Comparison of ENCODE assay signal across 1 cellular context in the genomic region with DNA sequence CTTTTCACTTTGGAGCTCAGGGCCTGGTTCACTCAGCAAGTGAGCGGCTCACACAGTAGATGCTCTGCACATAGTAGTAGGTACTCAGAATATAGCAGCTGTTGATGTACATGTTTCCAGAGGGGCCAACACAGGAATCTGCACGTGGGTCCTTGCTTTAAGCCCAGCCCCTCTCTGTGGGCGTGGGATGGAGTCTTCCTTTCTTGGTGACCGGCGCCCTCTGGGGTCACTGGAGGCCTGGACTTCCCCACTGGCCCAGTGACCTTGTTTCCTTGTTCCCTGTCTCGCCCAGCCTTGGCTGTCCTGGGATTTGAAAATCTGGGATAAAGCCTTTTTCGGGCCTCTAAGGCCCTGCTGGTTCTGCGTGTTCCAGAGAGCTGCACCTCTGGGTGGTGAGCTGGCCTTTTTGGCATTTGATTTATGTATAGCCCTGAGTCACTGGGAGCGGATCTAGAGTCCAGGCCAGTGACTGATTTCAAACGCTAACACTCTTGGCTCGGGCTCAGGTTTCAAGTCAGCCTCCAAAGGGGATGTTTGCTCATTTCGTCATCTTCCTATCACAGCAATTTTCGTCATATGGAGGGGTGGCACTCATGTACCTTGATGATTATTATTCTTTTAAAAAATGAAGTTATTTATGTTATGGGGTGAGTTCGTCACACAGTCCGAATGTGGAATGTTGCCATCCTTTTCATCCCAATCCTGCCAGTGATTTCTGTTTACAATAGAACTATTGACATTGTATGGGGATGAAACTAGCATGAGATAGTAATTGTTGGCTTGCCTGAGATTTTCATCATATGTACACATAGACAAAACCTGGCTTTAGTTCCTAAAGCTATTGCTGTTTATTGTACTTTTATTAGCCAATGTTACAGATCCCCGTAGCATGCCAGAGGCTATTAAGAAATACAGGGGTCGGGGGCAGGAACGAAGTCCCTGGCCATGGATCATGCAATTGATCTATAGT.
TF ChIP-seq lines count a peak whose summit lies in the region.

No MANE protein-coding gene starts in this region.

TF ChIP-seq in K562, 482 proteins besides CTCF, POLR2A, EP300 and RAD21 (continued from another document and continues in another):
- TF ChIP-seq, protein P1, sequence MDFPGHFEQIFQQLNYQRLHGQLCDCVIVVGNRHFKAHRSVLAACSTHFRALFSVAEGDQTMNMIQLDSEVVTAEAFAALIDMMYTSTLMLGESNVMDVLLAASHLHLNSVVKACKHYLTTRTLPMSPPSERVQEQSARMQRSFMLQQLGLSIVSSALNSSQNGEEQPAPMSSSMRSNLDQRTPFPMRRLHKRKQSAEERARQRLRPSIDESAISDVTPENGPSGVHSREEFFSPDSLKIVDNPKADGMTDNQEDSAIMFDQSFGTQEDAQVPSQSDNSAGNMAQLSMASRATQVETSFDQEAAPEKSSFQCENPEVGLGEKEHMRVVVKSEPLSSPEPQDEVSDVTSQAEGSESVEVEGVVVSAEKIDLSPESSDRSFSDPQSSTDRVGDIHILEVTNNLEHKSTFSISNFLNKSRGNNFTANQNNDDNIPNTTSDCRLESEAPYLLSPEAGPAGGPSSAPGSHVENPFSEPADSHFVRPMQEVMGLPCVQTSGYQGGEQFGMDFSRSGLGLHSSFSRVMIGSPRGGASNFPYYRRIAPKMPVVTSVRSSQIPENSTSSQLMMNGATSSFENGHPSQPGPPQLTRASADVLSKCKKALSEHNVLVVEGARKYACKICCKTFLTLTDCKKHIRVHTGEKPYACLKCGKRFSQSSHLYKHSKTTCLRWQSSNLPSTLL (IDR thresholded peaks at IDR 0.05), result no peak
- TF ChIP-seq ESRRB (CRISPR knock-in tag; IDR thresholded peaks at IDR 0.05; ENCODE audit: borderline replicate concordance) (no peak), CCNT2 (IDR thresholded peaks at IDR 0.05; ENCODE audit: borderline replicate concordance, extremely low read depth, insufficient read length, low read depth, low read length) (no peak), PURB (CRISPR knock-in tag; IDR thresholded peaks at IDR 0.05; ENCODE audit: low read depth) (no peak), ZNF212 (CRISPR knock-in tag; IDR thresholded peaks at IDR 0.05) (no peak), CBFB (CRISPR knock-in tag; IDR thresholded peaks at IDR 0.05) (0 out of 2 replicates have a peak, but pooled peaks have one; percentile 16), NFE2 (IDR thresholded peaks at IDR 0.05; ENCODE audit: low read depth) (peak; percentile 92), ZNF764 (CRISPR knock-in tag; IDR thresholded peaks at IDR 0.05; ENCODE audit: low read depth) (no peak), NELFE (IDR thresholded peaks at IDR 0.05; ENCODE audit: insufficient read depth, insufficient read length) (no peak), ZSCAN29 (IDR thresholded peaks at IDR 0.05) (no peak), IFI16 (CRISPR knock-in tag; IDR thresholded peaks at IDR 0.05) (no peak), FOXJ3 (CRISPR knock-in tag; IDR thresholded peaks at IDR 0.05) (no peak), ZNF77 (CRISPR knock-in tag; IDR thresholded peaks at IDR 0.05) (no peak), PML (IDR thresholded peaks at IDR 0.05; ENCODE audit: low read length) (no peak), ZNF696 (CRISPR knock-in tag; conservative IDR thresholded peaks at IDR 0.05) (no peak), BRD9 (IDR thresholded peaks at IDR 0.05; ENCODE audit: low read depth, partially characterized antibody) (peak; percentile 60)
- TF ChIP-seq, protein P2, sequence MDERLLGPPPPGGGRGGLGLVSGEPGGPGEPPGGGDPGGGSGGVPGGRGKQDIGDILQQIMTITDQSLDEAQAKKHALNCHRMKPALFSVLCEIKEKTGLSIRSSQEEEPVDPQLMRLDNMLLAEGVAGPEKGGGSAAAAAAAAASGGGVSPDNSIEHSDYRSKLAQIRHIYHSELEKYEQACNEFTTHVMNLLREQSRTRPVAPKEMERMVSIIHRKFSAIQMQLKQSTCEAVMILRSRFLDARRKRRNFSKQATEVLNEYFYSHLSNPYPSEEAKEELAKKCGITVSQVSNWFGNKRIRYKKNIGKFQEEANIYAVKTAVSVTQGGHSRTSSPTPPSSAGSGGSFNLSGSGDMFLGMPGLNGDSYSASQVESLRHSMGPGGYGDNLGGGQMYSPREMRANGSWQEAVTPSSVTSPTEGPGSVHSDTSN (CRISPR knock-in tag; IDR thresholded peaks at IDR 0.05; ENCODE audit: low read depth), result no peak
- TF ChIP-seq, protein P2 (tag; conservative IDR thresholded peaks at IDR 0.05; ENCODE audit: low read depth), result peak; percentile 98
- TF ChIP-seq, protein P3, sequence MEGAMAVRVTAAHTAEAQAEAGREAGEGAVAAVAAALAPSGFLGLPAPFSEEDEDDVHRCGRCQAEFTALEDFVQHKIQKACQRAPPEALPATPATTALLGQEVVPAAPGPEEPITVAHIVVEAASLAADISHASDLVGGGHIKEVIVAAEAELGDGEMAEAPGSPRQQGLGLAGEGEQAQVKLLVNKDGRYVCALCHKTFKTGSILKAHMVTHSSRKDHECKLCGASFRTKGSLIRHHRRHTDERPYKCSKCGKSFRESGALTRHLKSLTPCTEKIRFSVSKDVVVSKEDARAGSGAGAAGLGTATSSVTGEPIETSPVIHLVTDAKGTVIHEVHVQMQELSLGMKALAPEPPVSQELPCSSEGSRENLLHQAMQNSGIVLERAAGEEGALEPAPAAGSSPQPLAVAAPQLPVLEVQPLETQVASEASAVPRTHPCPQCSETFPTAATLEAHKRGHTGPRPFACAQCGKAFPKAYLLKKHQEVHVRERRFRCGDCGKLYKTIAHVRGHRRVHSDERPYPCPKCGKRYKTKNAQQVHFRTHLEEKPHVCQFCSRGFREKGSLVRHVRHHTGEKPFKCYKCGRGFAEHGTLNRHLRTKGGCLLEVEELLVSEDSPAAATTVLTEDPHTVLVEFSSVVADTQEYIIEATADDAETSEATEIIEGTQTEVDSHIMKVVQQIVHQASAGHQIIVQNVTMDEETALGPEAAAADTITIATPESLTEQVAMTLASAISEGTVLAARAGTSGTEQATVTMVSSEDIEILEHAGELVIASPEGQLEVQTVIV (CRISPR knock-in tag; IDR thresholded peaks at IDR 0.05; ENCODE audit: borderline replicate concordance), result no peak
- TF ChIP-seq, protein P4, sequence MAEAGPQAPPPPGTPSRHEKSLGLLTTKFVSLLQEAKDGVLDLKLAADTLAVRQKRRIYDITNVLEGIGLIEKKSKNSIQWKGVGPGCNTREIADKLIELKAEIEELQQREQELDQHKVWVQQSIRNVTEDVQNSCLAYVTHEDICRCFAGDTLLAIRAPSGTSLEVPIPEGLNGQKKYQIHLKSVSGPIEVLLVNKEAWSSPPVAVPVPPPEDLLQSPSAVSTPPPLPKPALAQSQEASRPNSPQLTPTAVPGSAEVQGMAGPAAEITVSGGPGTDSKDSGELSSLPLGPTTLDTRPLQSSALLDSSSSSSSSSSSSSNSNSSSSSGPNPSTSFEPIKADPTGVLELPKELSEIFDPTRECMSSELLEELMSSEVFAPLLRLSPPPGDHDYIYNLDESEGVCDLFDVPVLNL (CRISPR knock-in tag; IDR thresholded peaks at IDR 0.05; ENCODE audit: low read depth), result no peak
- TF ChIP-seq, protein P5, sequence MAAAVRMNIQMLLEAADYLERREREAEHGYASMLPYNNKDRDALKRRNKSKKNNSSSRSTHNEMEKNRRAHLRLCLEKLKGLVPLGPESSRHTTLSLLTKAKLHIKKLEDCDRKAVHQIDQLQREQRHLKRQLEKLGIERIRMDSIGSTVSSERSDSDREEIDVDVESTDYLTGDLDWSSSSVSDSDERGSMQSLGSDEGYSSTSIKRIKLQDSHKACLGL (CRISPR knock-in tag; IDR thresholded peaks at IDR 0.05; ENCODE audit: borderline replicate concordance, poor library complexity, severe bottlenecking), result no peak
- TF ChIP-seq, protein P6, sequence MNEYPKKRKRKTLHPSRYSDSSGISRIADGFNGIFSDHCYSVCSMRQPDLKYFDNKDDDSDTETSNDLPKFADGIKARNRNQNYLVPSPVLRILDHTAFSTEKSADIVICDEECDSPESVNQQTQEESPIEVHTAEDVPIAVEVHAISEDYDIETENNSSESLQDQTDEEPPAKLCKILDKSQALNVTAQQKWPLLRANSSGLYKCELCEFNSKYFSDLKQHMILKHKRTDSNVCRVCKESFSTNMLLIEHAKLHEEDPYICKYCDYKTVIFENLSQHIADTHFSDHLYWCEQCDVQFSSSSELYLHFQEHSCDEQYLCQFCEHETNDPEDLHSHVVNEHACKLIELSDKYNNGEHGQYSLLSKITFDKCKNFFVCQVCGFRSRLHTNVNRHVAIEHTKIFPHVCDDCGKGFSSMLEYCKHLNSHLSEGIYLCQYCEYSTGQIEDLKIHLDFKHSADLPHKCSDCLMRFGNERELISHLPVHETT (CRISPR knock-in tag; conservative IDR thresholded peaks at IDR 0.05 in 1 of 2, IDR thresholded peaks at IDR 0.05 in 1 of 2), result 0 out of 4 replicates have a peak, but pooled peaks of 1 of the 2 experiments have one; percentile 5
- TF ChIP-seq, protein P7, sequence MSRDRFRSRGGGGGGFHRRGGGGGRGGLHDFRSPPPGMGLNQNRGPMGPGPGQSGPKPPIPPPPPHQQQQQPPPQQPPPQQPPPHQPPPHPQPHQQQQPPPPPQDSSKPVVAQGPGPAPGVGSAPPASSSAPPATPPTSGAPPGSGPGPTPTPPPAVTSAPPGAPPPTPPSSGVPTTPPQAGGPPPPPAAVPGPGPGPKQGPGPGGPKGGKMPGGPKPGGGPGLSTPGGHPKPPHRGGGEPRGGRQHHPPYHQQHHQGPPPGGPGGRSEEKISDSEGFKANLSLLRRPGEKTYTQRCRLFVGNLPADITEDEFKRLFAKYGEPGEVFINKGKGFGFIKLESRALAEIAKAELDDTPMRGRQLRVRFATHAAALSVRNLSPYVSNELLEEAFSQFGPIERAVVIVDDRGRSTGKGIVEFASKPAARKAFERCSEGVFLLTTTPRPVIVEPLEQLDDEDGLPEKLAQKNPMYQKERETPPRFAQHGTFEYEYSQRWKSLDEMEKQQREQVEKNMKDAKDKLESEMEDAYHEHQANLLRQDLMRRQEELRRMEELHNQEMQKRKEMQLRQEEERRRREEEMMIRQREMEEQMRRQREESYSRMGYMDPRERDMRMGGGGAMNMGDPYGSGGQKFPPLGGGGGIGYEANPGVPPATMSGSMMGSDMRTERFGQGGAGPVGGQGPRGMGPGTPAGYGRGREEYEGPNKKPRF (IDR thresholded peaks at IDR 0.05; ENCODE audit: low read depth, low read length), result no peak
- TF ChIP-seq, protein P8, sequence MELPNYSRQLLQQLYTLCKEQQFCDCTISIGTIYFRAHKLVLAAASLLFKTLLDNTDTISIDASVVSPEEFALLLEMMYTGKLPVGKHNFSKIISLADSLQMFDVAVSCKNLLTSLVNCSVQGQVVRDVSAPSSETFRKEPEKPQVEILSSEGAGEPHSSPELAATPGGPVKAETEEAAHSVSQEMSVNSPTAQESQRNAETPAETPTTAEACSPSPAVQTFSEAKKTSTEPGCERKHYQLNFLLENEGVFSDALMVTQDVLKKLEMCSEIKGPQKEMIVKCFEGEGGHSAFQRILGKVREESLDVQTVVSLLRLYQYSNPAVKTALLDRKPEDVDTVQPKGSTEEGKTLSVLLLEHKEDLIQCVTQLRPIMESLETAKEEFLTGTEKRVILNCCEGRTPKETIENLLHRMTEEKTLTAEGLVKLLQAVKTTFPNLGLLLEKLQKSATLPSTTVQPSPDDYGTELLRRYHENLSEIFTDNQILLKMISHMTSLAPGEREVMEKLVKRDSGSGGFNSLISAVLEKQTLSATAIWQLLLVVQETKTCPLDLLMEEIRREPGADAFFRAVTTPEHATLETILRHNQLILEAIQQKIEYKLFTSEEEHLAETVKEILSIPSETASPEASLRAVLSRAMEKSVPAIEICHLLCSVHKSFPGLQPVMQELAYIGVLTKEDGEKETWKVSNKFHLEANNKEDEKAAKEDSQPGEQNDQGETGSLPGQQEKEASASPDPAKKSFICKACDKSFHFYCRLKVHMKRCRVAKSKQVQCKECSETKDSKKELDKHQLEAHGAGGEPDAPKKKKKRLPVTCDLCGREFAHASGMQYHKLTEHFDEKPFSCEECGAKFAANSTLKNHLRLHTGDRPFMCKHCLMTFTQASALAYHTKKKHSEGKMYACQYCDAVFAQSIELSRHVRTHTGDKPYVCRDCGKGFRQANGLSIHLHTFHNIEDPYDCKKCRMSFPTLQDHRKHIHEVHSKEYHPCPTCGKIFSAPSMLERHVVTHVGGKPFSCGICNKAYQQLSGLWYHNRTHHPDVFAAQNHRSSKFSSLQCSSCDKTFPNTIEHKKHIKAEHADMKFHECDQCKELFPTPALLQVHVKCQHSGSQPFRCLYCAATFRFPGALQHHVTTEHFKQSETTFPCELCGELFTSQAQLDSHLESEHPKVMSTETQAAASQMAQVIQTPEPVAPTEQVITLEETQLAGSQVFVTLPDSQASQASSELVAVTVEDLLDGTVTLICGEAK (IDR thresholded peaks at IDR 0.05), result peak; percentile 16; the same call in 1 of the 2 replicates
- TF ChIP-seq, protein P8 (CRISPR knock-in tag; IDR thresholded peaks at IDR 0.05), result no peak
